Comparison of ENCODE assay signal across 10 cellular contexts in the genomic region with DNA sequence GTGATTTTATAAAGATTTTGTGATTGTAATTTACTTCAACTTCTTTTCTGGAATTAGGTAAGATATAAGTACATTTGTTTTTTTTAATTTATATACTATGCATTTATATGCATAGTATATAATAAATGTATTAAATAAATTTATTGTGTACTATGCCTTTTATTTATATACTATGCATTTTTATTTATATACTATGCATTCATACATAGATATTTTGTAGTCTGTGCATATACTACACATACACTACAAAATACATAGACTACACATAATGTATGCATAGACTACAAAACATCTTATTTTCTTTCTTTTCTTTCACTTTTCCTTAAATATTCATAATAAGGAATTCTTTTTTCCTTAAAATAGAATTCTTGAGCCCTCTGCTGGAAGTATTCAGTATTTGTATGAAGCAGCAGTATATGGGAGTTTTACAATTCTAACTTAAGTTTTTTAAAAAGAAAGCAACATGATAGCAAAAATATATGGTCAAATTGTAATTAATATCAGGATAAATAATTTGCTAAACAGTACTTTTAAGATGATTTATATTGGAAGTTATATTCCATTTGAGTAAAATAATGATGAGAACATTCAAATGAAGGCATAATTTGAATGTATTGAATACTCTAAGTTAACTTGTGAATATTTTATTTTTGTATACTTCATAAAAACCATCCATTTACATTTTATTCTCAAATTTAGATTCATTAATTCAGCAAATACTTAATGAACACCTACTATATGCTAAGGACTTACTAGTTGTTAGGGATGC.
DNase-seq lines count a peak whose midpoint lies in the region; ATAC-seq and TF ChIP-seq lines count a peak whose summit lies in the region.
"Had no signal": no experiment of that assay in that cellular context is flagged by ENCODE, and none has a peak within 500 bp of the region (broad histone marks: within the 10 kb centered on the region; RNA-seq: fewer than 3 reads in every experiment).

No MANE protein-coding gene starts in this region.

- intact Hi-C loops in prostate gland (cut with DNase I): no loop called here

- no peaks in the 10 kb centered on the region for H3K4me1 Mint-ChIP-seq in endodermal cell

- H3K27me3 ChIP-seq in endodermal cell (ENCODE audit: control insufficient read depth, insufficient read depth, low read length, poor library complexity, severe bottlenecking): no peaks in the 10 kb centered on the region
- no peaks in the 10 kb centered on the region for H3K27me3 ChIP-seq in prostate gland (replicated peaks; ENCODE audit: insufficient read depth)

- H3K4me3 Mint-ChIP-seq in endodermal cell: no peak overlapping the region
- H3K4me3 Mint-ChIP-seq: memory B cell had no signal

- no peak for ATAC-seq in GM21528 (IDR thresholded peaks at IDR 0.05; ENCODE audit: low FRiP score, unreplicated experiment)
- ATAC-seq in esophagus mucosa: no peak

- no peak for DNase-seq in GM12865 (ENCODE audit: low read depth)
- DNase-seq in NCI-H2227 treated with DMSO at 0.1 percent for 48 hours (lab: John Stamatoyannopoulos, UW): peak; percentile 20
- no peak for DNase-seq in endodermal cell
- no peak for DNase-seq in prostate gland (ENCODE audit: low spot score)
- no peak for DNase-seq in NCI-H524 treated with DMSO at 0.1 percent for 48 hours (lab: John Stamatoyannopoulos, UW)
- no peak for DNase-seq in NCI-H128 (lab: John Stamatoyannopoulos, UW; ENCODE audit: unreplicated experiment)
- DNase-seq: activated CD4-positive, alpha-beta T cell treated with anti-CD3 and anti-CD28 coated beads, Interleukin-2, amount 50 U/mL, for 48 hours had no signal

- no peak overlapping the region for H3K27ac Mint-ChIP-seq in endodermal cell
- H3K27ac Mint-ChIP-seq: memory B cell had no signal

- no peaks in the 10 kb centered on the region for H3K27me3 Mint-ChIP-seq in endodermal cell (ENCODE audit: insufficient read depth)
- H3K27me3 Mint-ChIP-seq: memory B cell had no signal

- H3K36me3 ChIP-seq in endodermal cell (ENCODE audit: control insufficient read depth, insufficient read depth, low read length) (no peaks in the 10 kb centered on the region), prostate gland (no peaks in the 10 kb centered on the region)

- no peak overlapping the region for H3K27ac ChIP-seq in endodermal cell (ENCODE audit: low read depth, low read length)
- H3K27ac ChIP-seq in prostate gland: no peak overlapping the region

- H3K4me3 ChIP-seq in GM12865 (ENCODE audit: low read depth, low read length) (no peak overlapping the region), endodermal cell (ENCODE audit: low read length) (no peak overlapping the region), prostate gland (no peak overlapping the region)

- TF ChIP-seq POLR2A in prostate gland (IDR thresholded peaks at IDR 0.05): no peak

- no peak overlapping the region for H3K9ac ChIP-seq in endodermal cell (ENCODE audit: extremely low read depth, low read length, poor library complexity, severe bottlenecking)

- no peaks in the 10 kb centered on the region for H3K9me3 ChIP-seq in endodermal cell (ENCODE audit: control insufficient read depth, low read length)
- H3K9me3 ChIP-seq in prostate gland: no peaks in the 10 kb centered on the region

- no peaks in the 10 kb centered on the region for H3K9me3 Mint-ChIP-seq in endodermal cell
- H3K9me3 Mint-ChIP-seq: memory B cell had no signal

- H3K36me3 Mint-ChIP-seq in endodermal cell (ENCODE audit: low read depth): no peaks in the 10 kb centered on the region
- H3K36me3 Mint-ChIP-seq: memory B cell had no signal

- peak; percentile 23 for TF ChIP-seq CTCF in GM12865 (IDR thresholded peaks at IDR 0.05; ENCODE audit: insufficient read depth, low read depth, low read length, missing control alignments)
- TF ChIP-seq CTCF in endodermal cell (conservative IDR thresholded peaks at IDR 0.05): peak; percentile 82
- peak in 3 of 4 experiments; percentile 11 to 44 (median 42) for TF ChIP-seq CTCF in prostate gland (IDR thresholded peaks at IDR 0.05)

- no peaks in the 10 kb centered on the region for H3K4me1 ChIP-seq in endodermal cell (ENCODE audit: control insufficient read depth, insufficient read depth, low read length)
- no peaks in the 10 kb centered on the region for H3K4me1 ChIP-seq in prostate gland (replicated peaks)

Comparison
In these comparisons a context has a peak if more than half of its experiments do, and no peak if none do; other contexts are left out.
1. CTCF ChIP-seq: peak in every context shown above with its lines; median percentile 82 in endodermal cell; 42 in prostate gland; 23 in GM12865.